8 cellular contexts compared by ENCODE assay signal in genomic region chr19:2327773-2328400, GRCh38. TPM values are rescaled to one million over a fixed set of nuclear protein-coding genes. Genes with fewer than 3 reads are reported as not detected.
DNase-seq lines count a peak whose midpoint lies in the region; ATAC-seq and TF ChIP-seq lines count a peak whose summit lies in the region.

No MANE protein-coding gene starts in this region.

- peaks cover 64% of the 10 kb centered on the region for H3K4me1 Mint-ChIP-seq in nephron

- H3K27me3 ChIP-seq in BE2C: no peaks in the 10 kb centered on the region
- no peaks in the 10 kb centered on the region for H3K27me3 ChIP-seq in thoracic aorta (replicated peaks; ENCODE audit: insufficient read depth)

- H3K9me3 ChIP-seq in BE2C (no peaks in the 10 kb centered on the region), thoracic aorta (no peaks in the 10 kb centered on the region)

- H3K27ac ChIP-seq in thoracic aorta: peak overlapping the region in 1 of 2 donors; percentile 1

- DNase-seq in BE2C (no peak), NCI-H774 (lab: John Stamatoyannopoulos, UW) (peak; percentile 78), fibroblast of gingiva (ENCODE audit: low read depth) (peak; percentile 65), thoracic aorta (ENCODE audit: low spot score) (peak; percentile 19)
- peak; percentile 72 for DNase-seq in activated CD8-positive, alpha-beta memory T cell treated with anti-CD3 and anti-CD28 coated beads, Interleukin-2, amount 50 U/mL, for 48 hours

- peak overlapping the region; percentile 99 for H3K4me3 Mint-ChIP-seq in nephron

- H3K4me1 ChIP-seq in BE2C: peaks cover 28% of the 10 kb centered on the region
- peaks cover 12 to 45% of the 10 kb centered on the region in 2 donors for H3K4me1 ChIP-seq in thoracic aorta (ENCODE audit: control insufficient read depth in 1 of 2, low read depth in 2 of 2)

- no peak for TF ChIP-seq CTCF in BE2C (IDR thresholded peaks at IDR 0.05; ENCODE audit: low read depth, low read length)
- no peak for TF ChIP-seq CTCF in nephron (IDR thresholded peaks at IDR 0.05; ENCODE audit: unreplicated experiment in 3 of 3)
- no peak for TF ChIP-seq CTCF in thoracic aorta (IDR thresholded peaks at IDR 0.05)

- ATAC-seq in GM21528 (IDR thresholded peaks at IDR 0.05; ENCODE audit: low FRiP score, unreplicated experiment): peak; percentile 42
- ATAC-seq in thoracic aorta (ENCODE audit: insufficient number of reproducible peaks, low FRiP score, low read depth): no peak
- no peak for ATAC-seq in HG03342 (IDR thresholded peaks at IDR 0.05; ENCODE audit: unreplicated experiment)

- no peaks in the 10 kb centered on the region for H3K9me3 Mint-ChIP-seq in nephron

- H3K36me3 ChIP-seq in BE2C: peaks cover 41% of the 10 kb centered on the region
- H3K36me3 ChIP-seq in thoracic aorta: peaks cover 5% of the 10 kb centered on the region

- H3K36me3 Mint-ChIP-seq in nephron (ENCODE audit: low read depth): peaks cover 14% of the 10 kb centered on the region

- H3K4me3 ChIP-seq in BE2C (ENCODE audit: low read depth, low read length) (peak overlapping the region; percentile 96), thoracic aorta (peak overlapping the region; percentile 83)

- H3K27me3 Mint-ChIP-seq in nephron (ENCODE audit: low read depth): peaks cover 3% of the 10 kb centered on the region

- H3K27ac Mint-ChIP-seq in nephron: peak overlapping the region; percentile 94 to 96 (median 95)

RNA-seq across cellular contexts. Expression of gene LSM7, which starts 0.5 kb away (rescaled TPM):
- polyA plus RNA-seq in BE2C (2012; ENCODE audit: insufficient read depth, insufficient read length, low read depth): 1,058 TPM
- total RNA-seq in thoracic aorta: 10 to 100 TPM; 35.5 to 38.8 TPM

RNA-seq across cellular contexts. Expression of gene SPPL2B, which starts 0.6 kb away (rescaled TPM):
- polyA plus RNA-seq in BE2C (2012; ENCODE audit: insufficient read depth, insufficient read length, low read depth): 132 TPM
- 10 to 100 TPM; 55.8 to 60.0 TPM for total RNA-seq in thoracic aorta

RNA-seq across cellular contexts. Expression of gene LINGO3, which starts 19.9 kb away (rescaled TPM):
- polyA plus RNA-seq in BE2C (2012; ENCODE audit: insufficient read depth, insufficient read length, low read depth): not detected
- under 1 TPM in 1 of 2 donors, not detected in 1; 0.27 TPM for total RNA-seq in thoracic aorta

RNA-seq across cellular contexts. Expression of gene TMPRSS9, which starts 32.2 kb away (rescaled TPM):
- 0.49 TPM for polyA plus RNA-seq in BE2C (2012; ENCODE audit: insufficient read depth, insufficient read length, low read depth)
- total RNA-seq in thoracic aorta: under 1 TPM; 0.42 to 0.54 TPM

RNA-seq across cellular contexts. Expression of gene PEAK3, which starts 45.9 kb away (rescaled TPM):
- polyA plus RNA-seq in BE2C (2012; ENCODE audit: insufficient read depth, insufficient read length, low read depth): 0.17 TPM
- total RNA-seq in thoracic aorta: 1 to 10 TPM; 1.2 to 3.0 TPM
